Comparison of ENCODE assay signal across 11 cellular contexts in the genomic region with DNA sequence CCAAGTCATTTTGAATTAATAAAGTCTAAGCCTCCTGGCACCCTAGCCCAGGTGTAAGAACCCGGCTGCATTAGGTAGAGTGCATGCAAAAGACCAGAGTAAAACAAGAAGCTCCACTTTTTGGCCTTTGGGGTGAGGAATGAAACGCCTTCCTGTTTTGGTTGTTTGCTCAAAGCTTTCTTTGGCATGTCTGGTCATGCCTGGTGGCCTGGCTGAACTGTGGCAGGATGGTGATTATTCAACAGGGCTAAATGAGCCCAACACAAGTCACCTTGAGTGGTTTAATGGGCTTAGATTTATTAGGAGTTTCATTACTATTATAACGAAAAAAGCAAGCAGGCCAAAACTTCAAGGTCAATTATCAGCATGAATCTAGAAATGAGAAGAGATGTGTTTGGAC. TPM values are rescaled to one million over a fixed set of nuclear protein-coding genes. Genes with fewer than 3 reads are reported as not detected.
DNase-seq lines count a peak whose midpoint lies in the region; ATAC-seq and TF ChIP-seq lines count a peak whose summit lies in the region.
"Had no signal": no experiment of that assay in that cellular context is flagged by ENCODE, and none has a peak within 500 bp of the region (broad histone marks: within the 10 kb centered on the region; RNA-seq: fewer than 3 reads in every experiment).

No MANE protein-coding gene starts in this region.

- peak; percentile 35 for DNase-seq in DMS153 treated with DMSO at 0.1 percent for 48 hours (lab: John Stamatoyannopoulos, UW; ENCODE audit: unreplicated experiment)
- DNase-seq in HT-29 (ENCODE audit: low spot score) = peak; percentile 31
- DNase-seq in UCSD-AML1 (lab: John Stamatoyannopoulos, UW; ENCODE audit: unreplicated experiment) = peak; percentile 20
- peak; percentile 70 for DNase-seq in left kidney (ENCODE audit: low read depth, low spot score)
- DNase-seq in hippocampal formation (lab: John Stamatoyannopoulos, UW) = no peak
- no peak for DNase-seq in effector CD4-positive, alpha-beta T cell
- DNase-seq in erythroblast (lab: John Stamatoyannopoulos, UW) = no peak
- DNase-seq: activated naive CD8-positive, alpha-beta T cell treated with anti-CD3 and anti-CD28 coated beads for 36 hours; glutamatergic neuron had no signal

- TF ChIP-seq POLR2A in erythroblast (IDR thresholded peaks at IDR 0.05; ENCODE audit: low read length) = no peak

- ATAC-seq in SK-N-SH treated with all-trans-retinoic acid at 6 μM for 48 hours = no peak

TF ChIP-seq in SK-N-SH treated with all-trans-retinoic acid at 6 μM for 48 hours, 23 proteins besides CTCF, POLR2A, EP300 and RAD21:
- TF ChIP-seq PATZ1 (CRISPR knock-in tag; IDR thresholded peaks at IDR 0.05; ENCODE audit: borderline replicate concordance) (no peak), TOX (CRISPR knock-in tag; IDR thresholded peaks at IDR 0.05; ENCODE audit: borderline replicate concordance) (no peak), CSDC2 (CRISPR knock-in tag; IDR thresholded peaks at IDR 0.05) (no peak), ZFP30 (CRISPR knock-in tag; IDR thresholded peaks at IDR 0.05) (no peak), GLIS3 (CRISPR knock-in tag; IDR thresholded peaks at IDR 0.05) (no peak), ESRRG (CRISPR knock-in tag; IDR thresholded peaks at IDR 0.05) (no peak), RARB (CRISPR knock-in tag; IDR thresholded peaks at IDR 0.05) (no peak), ZNF565 (CRISPR knock-in tag; conservative IDR thresholded peaks at IDR 0.05; ENCODE audit: low read depth) (no peak), OSR1 (CRISPR knock-in tag; IDR thresholded peaks at IDR 0.05) (no peak), ISL1 (CRISPR knock-in tag; IDR thresholded peaks at IDR 0.05) (no peak), TSHZ2 (CRISPR knock-in tag; IDR thresholded peaks at IDR 0.05) (no peak), ZC3H10 (CRISPR knock-in tag; IDR thresholded peaks at IDR 0.05) (no peak), BACH2 (CRISPR knock-in tag; IDR thresholded peaks at IDR 0.05; ENCODE audit: borderline replicate concordance) (no peak), ARNTL (CRISPR knock-in tag; IDR thresholded peaks at IDR 0.05; ENCODE audit: borderline replicate concordance, low read depth) (no peak), ZFP3 (CRISPR knock-in tag; IDR thresholded peaks at IDR 0.05) (no peak), TCF4 (CRISPR knock-in tag; IDR thresholded peaks at IDR 0.05; ENCODE audit: borderline replicate concordance) (no peak)
- TF ChIP-seq, protein P1, sequence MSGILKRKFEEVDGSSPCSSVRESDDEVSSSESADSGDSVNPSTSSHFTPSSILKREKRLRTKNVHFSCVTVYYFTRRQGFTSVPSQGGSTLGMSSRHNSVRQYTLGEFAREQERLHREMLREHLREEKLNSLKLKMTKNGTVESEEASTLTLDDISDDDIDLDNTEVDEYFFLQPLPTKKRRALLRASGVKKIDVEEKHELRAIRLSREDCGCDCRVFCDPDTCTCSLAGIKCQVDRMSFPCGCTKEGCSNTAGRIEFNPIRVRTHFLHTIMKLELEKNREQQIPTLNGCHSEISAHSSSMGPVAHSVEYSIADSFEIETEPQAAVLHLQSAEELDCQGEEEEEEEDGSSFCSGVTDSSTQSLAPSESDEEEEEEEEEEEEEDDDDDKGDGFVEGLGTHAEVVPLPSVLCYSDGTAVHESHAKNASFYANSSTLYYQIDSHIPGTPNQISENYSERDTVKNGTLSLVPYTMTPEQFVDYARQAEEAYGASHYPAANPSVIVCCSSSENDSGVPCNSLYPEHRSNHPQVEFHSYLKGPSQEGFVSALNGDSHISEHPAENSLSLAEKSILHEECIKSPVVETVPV (CRISPR knock-in tag; IDR thresholded peaks at IDR 0.05) = no peak
- TF ChIP-seq, protein P2, sequence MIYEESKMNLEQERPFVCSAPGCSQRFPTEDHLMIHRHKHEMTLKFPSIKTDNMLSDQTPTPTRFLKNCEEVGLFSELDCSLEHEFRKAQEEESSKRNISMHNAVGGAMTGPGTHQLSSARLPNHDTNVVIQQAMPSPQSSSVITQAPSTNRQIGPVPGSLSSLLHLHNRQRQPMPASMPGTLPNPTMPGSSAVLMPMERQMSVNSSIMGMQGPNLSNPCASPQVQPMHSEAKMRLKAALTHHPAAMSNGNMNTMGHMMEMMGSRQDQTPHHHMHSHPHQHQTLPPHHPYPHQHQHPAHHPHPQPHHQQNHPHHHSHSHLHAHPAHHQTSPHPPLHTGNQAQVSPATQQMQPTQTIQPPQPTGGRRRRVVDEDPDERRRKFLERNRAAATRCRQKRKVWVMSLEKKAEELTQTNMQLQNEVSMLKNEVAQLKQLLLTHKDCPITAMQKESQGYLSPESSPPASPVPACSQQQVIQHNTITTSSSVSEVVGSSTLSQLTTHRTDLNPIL (CRISPR knock-in tag; IDR thresholded peaks at IDR 0.05; ENCODE audit: low read depth) = no peak

RNA-seq across cellular contexts. Expression of gene LDHAL6B, which starts 40.9 kb away (rescaled TPM):
- not detected in 2 replicates for total RNA-seq in HT-29 (2014; rRNA removed; shearing (Covaris generic))
- total RNA-seq: activated naive CD8-positive, alpha-beta T cell treated with anti-CD3 and anti-CD28 coated beads for 36 hours; ovary had no signal

Comparison
In these comparisons a context has a peak if more than half of its experiments do, and no peak if none do; other contexts are left out.
1. DNase-seq: peak in DMS153 treated with DMSO at 0.1 percent for 48 hours (single experiment), HT-29 (single experiment), UCSD-AML1 (single experiment) and left kidney (single experiment); none in hippocampal formation (0 of 2), effector CD4-positive, alpha-beta T cell (single experiment) and erythroblast (0 of 2).